In genomic region chr9:112331676-112331955, GRCh38 we compare ENCODE assay signal across 8 cellular contexts.
DNase-seq lines count a peak whose midpoint lies in the region; ATAC-seq and TF ChIP-seq lines count a peak whose summit lies in the region.
"Had no signal": no experiment of that assay in that cellular context is flagged by ENCODE, and none has a peak within 500 bp of the region (broad histone marks: within the 10 kb centered on the region; RNA-seq: fewer than 3 reads in every experiment).

No MANE protein-coding gene starts in this region.

- DNase-seq in GM12865 (ENCODE audit: low read depth) = no peak
- DNase-seq in effector memory CD4-positive, alpha-beta T cell = no peak
- peak; percentile 11 for DNase-seq in pons (ENCODE audit: low spot score)
- no peak for DNase-seq in NCI-H2171 treated with DMSO at 0.1 percent for 48 hours (lab: John Stamatoyannopoulos, UW)

- TF ChIP-seq CTCF in GM12865 (IDR thresholded peaks at IDR 0.05; ENCODE audit: insufficient read depth, low read depth, low read length, missing control alignments) (no peak), OCI-LY1 (IDR thresholded peaks at IDR 0.05; ENCODE audit: low read length) (no peak)

- no peak overlapping the region for H2AFZ ChIP-seq in OCI-LY1 (ENCODE audit: low read length)
- H2AFZ ChIP-seq: parathyroid adenoma had no signal

- peak overlapping the region; percentile 89 for H3K9ac ChIP-seq in OCI-LY1 (ENCODE audit: low read length)
- H3K9ac ChIP-seq: parathyroid adenoma had no signal

- peaks cover 48% of the 10 kb centered on the region for H3K4me1 ChIP-seq in OCI-LY1 (ENCODE audit: insufficient read depth, low read length, severe bottlenecking)
- H3K4me1 ChIP-seq in effector memory CD4-positive, alpha-beta T cell (ENCODE audit: control insufficient read depth, insufficient read depth, low read length, poor library complexity, severe bottlenecking) = peaks cover 17% of the 10 kb centered on the region
- H3K4me1 ChIP-seq: parathyroid adenoma had no signal

- H3K4me2 ChIP-seq in OCI-LY1 (ENCODE audit: low read length) = peak overlapping the region; percentile 95

- H3K9me3 ChIP-seq in OCI-LY1 (ENCODE audit: low read length) = no peaks in the 10 kb centered on the region
- H3K9me3 ChIP-seq in effector memory CD4-positive, alpha-beta T cell (ENCODE audit: control insufficient read depth, low read length) = no peaks in the 10 kb centered on the region

- no peaks in the 10 kb centered on the region for H3F3A ChIP-seq in OCI-LY1 (ENCODE audit: insufficient read depth, low read length)

- H3K9me2 ChIP-seq in OCI-LY1 (ENCODE audit: low read depth, low read length) = no peaks in the 10 kb centered on the region

- peak overlapping the region; percentile 85 for H3K27ac ChIP-seq in OCI-LY1 (ENCODE audit: low read depth, low read length, poor library complexity, severe bottlenecking)
- H3K27ac ChIP-seq in effector memory CD4-positive, alpha-beta T cell (ENCODE audit: insufficient read depth, low read length, poor library complexity, severe bottlenecking) = peak overlapping the region; percentile 45
- H3K27ac ChIP-seq: parathyroid adenoma had no signal

- H3K4me3 ChIP-seq in GM12865 (ENCODE audit: low read depth, low read length) (peak overlapping the region; percentile 98), OCI-LY1 (ENCODE audit: low read depth, low read length, poor library complexity, severe bottlenecking) (peak overlapping the region; percentile 85)
- peak overlapping the region; percentile 91 for H3K4me3 ChIP-seq in effector memory CD4-positive, alpha-beta T cell (ENCODE audit: insufficient read depth, low read depth, low read length, poor library complexity, severe bottlenecking)

- H3K27me3 ChIP-seq in OCI-LY1 (ENCODE audit: insufficient read depth, low read length) = no peaks in the 10 kb centered on the region
- H3K27me3 ChIP-seq in effector memory CD4-positive, alpha-beta T cell (replicated peaks; ENCODE audit: control insufficient read depth, insufficient read depth, low read length, poor library complexity, severe bottlenecking) = no peaks in the 10 kb centered on the region

- peaks cover 5% of the 10 kb centered on the region; the same call in 1 of the 2 replicates for H3K36me3 ChIP-seq in OCI-LY1 (ENCODE audit: insufficient read depth, low read length)
- no peaks in the 10 kb centered on the region for H3K36me3 ChIP-seq in effector memory CD4-positive, alpha-beta T cell (ENCODE audit: control insufficient read depth, insufficient read depth, low read length)

- no peaks in the 10 kb centered on the region for H4K20me1 ChIP-seq in OCI-LY1 (ENCODE audit: insufficient read depth, low read length)

- H3K79me2 ChIP-seq in OCI-LY1 (ENCODE audit: insufficient read depth, low read length) = peaks cover 61% of the 10 kb centered on the region

- no peak for ATAC-seq in GM19328 (IDR thresholded peaks at IDR 0.05; ENCODE audit: unreplicated experiment)
- ATAC-seq in HG03442 (IDR thresholded peaks at IDR 0.05; ENCODE audit: unreplicated experiment) = no peak
